10 cellular contexts compared by ENCODE assay signal in the genomic region with DNA sequence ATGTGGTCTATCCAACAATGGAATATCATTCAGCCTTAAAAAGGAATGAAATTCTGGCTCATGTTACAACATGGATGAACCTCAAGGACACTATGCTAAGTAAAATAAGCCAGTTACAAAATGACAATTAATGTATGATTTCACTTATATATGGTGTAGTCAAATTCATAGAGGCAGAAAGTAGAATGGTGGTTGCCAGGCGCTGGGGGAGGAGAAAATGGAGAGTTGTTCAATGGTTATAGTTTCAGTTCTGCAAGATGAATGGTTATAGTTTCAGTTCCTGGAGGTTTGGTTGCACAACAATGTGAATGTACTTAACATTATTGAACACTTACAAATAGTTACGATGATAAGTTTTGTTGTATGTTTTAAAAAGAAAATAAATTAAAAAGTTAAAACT.
A peak's percentile ranks its signal among the peaks of the same experiment; 100 is the strongest.
DNase-seq lines count a peak whose midpoint lies in the region; ATAC-seq and TF ChIP-seq lines count a peak whose summit lies in the region.
"Had no signal": no experiment of that assay in that cellular context is flagged by ENCODE, and none has a peak within 500 bp of the region (broad histone marks: within the 10 kb centered on the region; RNA-seq: fewer than 3 reads in every experiment).

No MANE protein-coding gene starts in this region.

- no peak overlapping the region for H3K4me3 Mint-ChIP-seq in WTC11
- H3K4me3 Mint-ChIP-seq: H9 had no signal

- H3K27me3 Mint-ChIP-seq in WTC11 (ENCODE audit: low read depth), result peaks cover 2% of the 10 kb centered on the region

- no peak for TF ChIP-seq CTCF in WTC11 (IDR thresholded peaks at IDR 0.05)

- ATAC-seq in HG02870 (IDR thresholded peaks at IDR 0.05; ENCODE audit: unreplicated experiment) (peak; percentile 91), WTC11 (no peak)

- peaks cover 16% of the 10 kb centered on the region for H3K36me3 Mint-ChIP-seq in WTC11

- H3K4me1 Mint-ChIP-seq in WTC11, result no peaks in the 10 kb centered on the region
- H3K4me1 Mint-ChIP-seq: H9 had no signal

- DNase-seq in stimulated activated naive CD4-positive, alpha-beta T cell treated with Interleukin-2 at 50 U/mL for 16 hours (lab: John Stamatoyannopoulos, UW), result peak; percentile 2
- no peak for DNase-seq in stimulated activated naive CD4-positive, alpha-beta T cell (lab: John Stamatoyannopoulos, UW)
- DNase-seq in MV-4-11 (lab: John Stamatoyannopoulos, UW), result peak; percentile 95
- DNase-seq in WTC11 (ENCODE audit: low spot score), result no peak
- DNase-seq in DMS79 (lab: John Stamatoyannopoulos, UW), result no peak
- DNase-seq in AG08395 (ENCODE audit: low spot score), result no peak
- no peak for DNase-seq in COR-L47 (lab: John Stamatoyannopoulos, UW)
- DNase-seq: H9, trophoblast cell had no signal

- H3K27ac Mint-ChIP-seq in WTC11, result no peak overlapping the region
- H3K27ac Mint-ChIP-seq: H9 had no signal

- peaks cover 19% of the 10 kb centered on the region for H3K9me3 Mint-ChIP-seq in WTC11

- POLR2A ChIA-PET in WTC11 (lab: Charles Lee), result no interaction called here

- CTCF ChIA-PET in WTC11 (lab: Charles Lee), result no interaction called here

TF ChIP-seq in WTC11, 78 proteins besides CTCF, POLR2A, EP300 and RAD21:
- TF ChIP-seq, protein P1, sequence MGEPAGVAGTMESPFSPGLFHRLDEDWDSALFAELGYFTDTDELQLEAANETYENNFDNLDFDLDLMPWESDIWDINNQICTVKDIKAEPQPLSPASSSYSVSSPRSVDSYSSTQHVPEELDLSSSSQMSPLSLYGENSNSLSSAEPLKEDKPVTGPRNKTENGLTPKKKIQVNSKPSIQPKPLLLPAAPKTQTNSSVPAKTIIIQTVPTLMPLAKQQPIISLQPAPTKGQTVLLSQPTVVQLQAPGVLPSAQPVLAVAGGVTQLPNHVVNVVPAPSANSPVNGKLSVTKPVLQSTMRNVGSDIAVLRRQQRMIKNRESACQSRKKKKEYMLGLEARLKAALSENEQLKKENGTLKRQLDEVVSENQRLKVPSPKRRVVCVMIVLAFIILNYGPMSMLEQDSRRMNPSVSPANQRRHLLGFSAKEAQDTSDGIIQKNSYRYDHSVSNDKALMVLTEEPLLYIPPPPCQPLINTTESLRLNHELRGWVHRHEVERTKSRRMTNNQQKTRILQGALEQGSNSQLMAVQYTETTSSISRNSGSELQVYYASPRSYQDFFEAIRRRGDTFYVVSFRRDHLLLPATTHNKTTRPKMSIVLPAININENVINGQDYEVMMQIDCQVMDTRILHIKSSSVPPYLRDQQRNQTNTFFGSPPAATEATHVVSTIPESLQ (CRISPR knock-in tag; IDR thresholded peaks at IDR 0.05), result no peak
- TF ChIP-seq, protein P2, sequence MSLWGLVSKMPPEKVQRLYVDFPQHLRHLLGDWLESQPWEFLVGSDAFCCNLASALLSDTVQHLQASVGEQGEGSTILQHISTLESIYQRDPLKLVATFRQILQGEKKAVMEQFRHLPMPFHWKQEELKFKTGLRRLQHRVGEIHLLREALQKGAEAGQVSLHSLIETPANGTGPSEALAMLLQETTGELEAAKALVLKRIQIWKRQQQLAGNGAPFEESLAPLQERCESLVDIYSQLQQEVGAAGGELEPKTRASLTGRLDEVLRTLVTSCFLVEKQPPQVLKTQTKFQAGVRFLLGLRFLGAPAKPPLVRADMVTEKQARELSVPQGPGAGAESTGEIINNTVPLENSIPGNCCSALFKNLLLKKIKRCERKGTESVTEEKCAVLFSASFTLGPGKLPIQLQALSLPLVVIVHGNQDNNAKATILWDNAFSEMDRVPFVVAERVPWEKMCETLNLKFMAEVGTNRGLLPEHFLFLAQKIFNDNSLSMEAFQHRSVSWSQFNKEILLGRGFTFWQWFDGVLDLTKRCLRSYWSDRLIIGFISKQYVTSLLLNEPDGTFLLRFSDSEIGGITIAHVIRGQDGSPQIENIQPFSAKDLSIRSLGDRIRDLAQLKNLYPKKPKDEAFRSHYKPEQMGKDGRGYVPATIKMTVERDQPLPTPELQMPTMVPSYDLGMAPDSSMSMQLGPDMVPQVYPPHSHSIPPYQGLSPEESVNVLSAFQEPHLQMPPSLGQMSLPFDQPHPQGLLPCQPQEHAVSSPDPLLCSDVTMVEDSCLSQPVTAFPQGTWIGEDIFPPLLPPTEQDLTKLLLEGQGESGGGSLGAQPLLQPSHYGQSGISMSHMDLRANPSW (CRISPR knock-in tag; conservative IDR thresholded peaks at IDR 0.05; ENCODE audit: low read depth), result no peak
- TF ChIP-seq ZNF138 (CRISPR knock-in tag; conservative IDR thresholded peaks at IDR 0.05), result no peak
- TF ChIP-seq SMAD3 (CRISPR knock-in tag; IDR thresholded peaks at IDR 0.05; ENCODE audit: borderline replicate concordance), result no peak
- TF ChIP-seq, protein P3, sequence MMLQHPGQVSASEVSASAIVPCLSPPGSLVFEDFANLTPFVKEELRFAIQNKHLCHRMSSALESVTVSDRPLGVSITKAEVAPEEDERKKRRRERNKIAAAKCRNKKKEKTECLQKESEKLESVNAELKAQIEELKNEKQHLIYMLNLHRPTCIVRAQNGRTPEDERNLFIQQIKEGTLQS (CRISPR knock-in tag; conservative IDR thresholded peaks at IDR 0.05), result no peak
- TF ChIP-seq NR1H2 (CRISPR knock-in tag; IDR thresholded peaks at IDR 0.05), result no peak
- no peak for TF ChIP-seq MXD4 (CRISPR knock-in tag; IDR thresholded peaks at IDR 0.05; ENCODE audit: borderline replicate concordance)
- TF ChIP-seq, protein P4, sequence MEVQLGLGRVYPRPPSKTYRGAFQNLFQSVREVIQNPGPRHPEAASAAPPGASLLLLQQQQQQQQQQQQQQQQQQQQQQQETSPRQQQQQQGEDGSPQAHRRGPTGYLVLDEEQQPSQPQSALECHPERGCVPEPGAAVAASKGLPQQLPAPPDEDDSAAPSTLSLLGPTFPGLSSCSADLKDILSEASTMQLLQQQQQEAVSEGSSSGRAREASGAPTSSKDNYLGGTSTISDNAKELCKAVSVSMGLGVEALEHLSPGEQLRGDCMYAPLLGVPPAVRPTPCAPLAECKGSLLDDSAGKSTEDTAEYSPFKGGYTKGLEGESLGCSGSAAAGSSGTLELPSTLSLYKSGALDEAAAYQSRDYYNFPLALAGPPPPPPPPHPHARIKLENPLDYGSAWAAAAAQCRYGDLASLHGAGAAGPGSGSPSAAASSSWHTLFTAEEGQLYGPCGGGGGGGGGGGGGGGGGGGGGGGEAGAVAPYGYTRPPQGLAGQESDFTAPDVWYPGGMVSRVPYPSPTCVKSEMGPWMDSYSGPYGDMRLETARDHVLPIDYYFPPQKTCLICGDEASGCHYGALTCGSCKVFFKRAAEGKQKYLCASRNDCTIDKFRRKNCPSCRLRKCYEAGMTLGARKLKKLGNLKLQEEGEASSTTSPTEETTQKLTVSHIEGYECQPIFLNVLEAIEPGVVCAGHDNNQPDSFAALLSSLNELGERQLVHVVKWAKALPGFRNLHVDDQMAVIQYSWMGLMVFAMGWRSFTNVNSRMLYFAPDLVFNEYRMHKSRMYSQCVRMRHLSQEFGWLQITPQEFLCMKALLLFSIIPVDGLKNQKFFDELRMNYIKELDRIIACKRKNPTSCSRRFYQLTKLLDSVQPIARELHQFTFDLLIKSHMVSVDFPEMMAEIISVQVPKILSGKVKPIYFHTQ (CRISPR knock-in tag; IDR thresholded peaks at IDR 0.05), result no peak
- TF ChIP-seq FOXP1 (CRISPR knock-in tag; IDR thresholded peaks at IDR 0.05; ENCODE audit: borderline replicate concordance), result no peak

Comparison
In these comparisons a context has a peak if more than half of its experiments do, and no peak if none do; other contexts are left out.
1. DNase-seq: peak in stimulated activated naive CD4-positive, alpha-beta T cell treated with Interleukin-2 at 50 U/mL for 16 hours (single experiment) and MV-4-11 (single experiment); none in stimulated activated naive CD4-positive, alpha-beta T cell (0 of 6), WTC11 (single experiment), DMS79 (single experiment), AG08395 (single experiment) and COR-L47 (single experiment).